8 cellular contexts compared by ENCODE assay signal in genomic region chr9:272251-273213, GRCh38. TPM values are rescaled to one million over a fixed set of nuclear protein-coding genes. Genes with fewer than 3 reads are reported as not detected.
A peak's percentile ranks its signal among the peaks of the same experiment; 100 is the strongest.
DNase-seq lines count a peak whose midpoint lies in the region; ATAC-seq, FAIRE-seq and TF ChIP-seq lines count a peak whose summit lies in the region.

No MANE protein-coding gene starts in this region.

- H3K4me1 ChIP-seq in PC-9 (replicated peaks; ENCODE audit: insufficient read depth), result no peaks in the 10 kb centered on the region

- H3K4me2 ChIP-seq in PC-9, result no peak overlapping the region

- TF ChIP-seq CTCF in PC-9 (conservative IDR thresholded peaks at IDR 0.05), result no peak

- intact Hi-C loops in PC-9 (cut with micrococcal nuclease; ENCODE audit: unreplicated experiment), result no loop called here

- peaks cover 2% of the 10 kb centered on the region for H3K9me3 Mint-ChIP-seq in natural killer cell treated with Interleukin-12 subunit alpha and Interleukin-12 subunit beta and Interleukin-15 and Interleukin-18, amount 100 ng/mL, for 72 hours

- H3K9me2 ChIP-seq in PC-9 (ENCODE audit: insufficient read depth), result no peaks in the 10 kb centered on the region

- no peak overlapping the region for H3K27ac Mint-ChIP-seq in natural killer cell treated with Interleukin-12 subunit alpha and Interleukin-12 subunit beta and Interleukin-15 and Interleukin-18, amount 100 ng/mL, for 72 hours

- H3K36me3 Mint-ChIP-seq in natural killer cell treated with Interleukin-12 subunit alpha and Interleukin-12 subunit beta and Interleukin-15 and Interleukin-18, amount 100 ng/mL, for 72 hours, result peaks cover 18% of the 10 kb centered on the region

- no peak overlapping the region for H3K4me3 ChIP-seq in PC-9

- peaks cover 48 to 66% of the 10 kb centered on the region in 2 donors for H3K4me1 Mint-ChIP-seq in natural killer cell treated with Interleukin-12 subunit alpha and Interleukin-12 subunit beta and Interleukin-15 and Interleukin-18, amount 100 ng/mL, for 72 hours (ENCODE audit: low read depth in 2 of 2)

- TF ChIP-seq POLR2A in GM12891 (IDR thresholded peaks at IDR 0.05; ENCODE audit: low read depth, low read length), result peak; percentile 84

- no peaks in the 10 kb centered on the region for H3K36me3 ChIP-seq in PC-9 (ENCODE audit: low read depth)

- DNase-seq in GM12891 (ENCODE audit: insufficient read length, low spot score) (peak; percentile 24), NOMO-1 (lab: John Stamatoyannopoulos, UW; ENCODE audit: unreplicated experiment in 2 of 2) (peak; percentile 70 to 89), PC-9 (no peak), AG20443 (ENCODE audit: low spot score) (no peak), HuH-7 (ENCODE audit: low spot score) (no peak)
- peak; percentile 72 to 74 for DNase-seq in activated T-cell treated with anti-CD3 and anti-CD28 coated beads, Interleukin-2, amount 50 U/mL, for 48 hours
- DNase-seq in natural killer cell treated with Interleukin-12 subunit alpha and Interleukin-12 subunit beta and Interleukin-15 and Interleukin-18, amount 100 ng/mL, for 72 hours (ENCODE audit: low spot score), result peak; percentile 85

- H3K27ac ChIP-seq in PC-9, result no peak overlapping the region

- no peaks in the 10 kb centered on the region for H3K27me3 ChIP-seq in PC-9 (ENCODE audit: insufficient read depth, low read depth)

- H3F3A ChIP-seq in PC-9 (ENCODE audit: insufficient read depth, low read depth), result no peaks in the 10 kb centered on the region

- no peaks in the 10 kb centered on the region for H3K79me2 ChIP-seq in PC-9 (ENCODE audit: low read depth)

- BruUV-seq in PC-9 (replicated peaks; lab: Mats Ljungman, UMichigan), result no TSS peak

- ATAC-seq in HG02571 (IDR thresholded peaks at IDR 0.05; ENCODE audit: unreplicated experiment), result peak; percentile 98
- peak; percentile 95 to 96 for ATAC-seq in natural killer cell treated with Interleukin-12 subunit alpha and Interleukin-12 subunit beta and Interleukin-15 and Interleukin-18, amount 100 ng/mL, for 72 hours

- no peaks in the 10 kb centered on the region for H3K9me3 ChIP-seq in PC-9 (ENCODE audit: insufficient read depth, low read depth)

- peak; percentile 99 for FAIRE-seq in GM12891 (lab: Jason Lieb, UNC)

- CTCF ChIA-PET in PC-9 (lab: Charles Lee), result no interaction called here

- POLR2A ChIA-PET in PC-9 (lab: Charles Lee; ENCODE audit: unreplicated experiment), result no interaction called here

- H3K27me3 Mint-ChIP-seq in natural killer cell treated with Interleukin-12 subunit alpha and Interleukin-12 subunit beta and Interleukin-15 and Interleukin-18, amount 100 ng/mL, for 72 hours, result no peaks in the 10 kb centered on the region

- H3K4me3 Mint-ChIP-seq in natural killer cell treated with Interleukin-12 subunit alpha and Interleukin-12 subunit beta and Interleukin-15 and Interleukin-18, amount 100 ng/mL, for 72 hours, result peak overlapping the region; percentile 94

- H2AFZ ChIP-seq in PC-9, result no peak overlapping the region

- no peaks in the 10 kb centered on the region for H4K20me1 ChIP-seq in PC-9 (ENCODE audit: insufficient read depth)

TF ChIP-seq in GM12891, 5 proteins besides CTCF, POLR2A, EP300 and RAD21:
- TF ChIP-seq POU2F2 (IDR thresholded peaks at IDR 0.05; ENCODE audit: low read depth, low read length) (0 out of 2 replicates have a peak, but pooled peaks have one; percentile 48), SPI1 (IDR thresholded peaks at IDR 0.05; ENCODE audit: low read depth, low read length) (peak; percentile 98), TAF1 (IDR thresholded peaks at IDR 0.05; ENCODE audit: low read depth, low read length) (peak; percentile 52; the same call in 1 of the 2 replicates), POLR2AphosphoS5 (IDR thresholded peaks at IDR 0.05; ENCODE audit: low read depth, low read length) (peak; percentile 80; the same call in 1 of the 2 replicates), PAX5 (IDR thresholded peaks at IDR 0.05; ENCODE audit: insufficient read depth, low read length, severe bottlenecking) (no peak)

RNA-seq across cellular contexts. Expression of gene DOCK8, which starts 57.9 kb away (rescaled TPM):
- 40.0 TPM for polyA plus RNA-seq in GM12891 (2012; ENCODE audit: low read depth, missing spikeins)
- 100 to 1,000 TPM; 143 to 174 TPM for total RNA-seq in natural killer cell treated with Interleukin-12 subunit alpha and Interleukin-12 subunit beta and Interleukin-15 and Interleukin-18, amount 100 ng/mL, for 72 hours
- total RNA-seq in PC-9 (2021), result 7.5 and 8.1 TPM in 2 replicates

Comparison
In these comparisons a context has a peak if more than half of its experiments do, and no peak if none do; other contexts are left out.
1. DNase-seq: peak in GM12891 (single experiment), NOMO-1 (2 of 2), activated T-cell treated with anti-CD3 and anti-CD28 coated beads, Interleukin-2, amount 50 U/mL, for 48 hours (2 of 2) and natural killer cell treated with Interleukin-12 subunit alpha and Interleukin-12 subunit beta and Interleukin-15 and Interleukin-18, amount 100 ng/mL, for 72 hours (single experiment); none in PC-9 (0 of 2), AG20443 (single experiment) and HuH-7 (single experiment).
2. RNA of gene DOCK8, which starts 57.9 kb away (total RNA-seq): 143 to 174 TPM in natural killer cell treated with Interleukin-12 subunit alpha and Interleukin-12 subunit beta and Interleukin-15 and Interleukin-18, amount 100 ng/mL, for 72 hours; 7.5 to 8.1 TPM in PC-9; every median in the first group is over 10 times any median in the second.